1 cellular context compared by ENCODE assay signal in the genomic region with DNA sequence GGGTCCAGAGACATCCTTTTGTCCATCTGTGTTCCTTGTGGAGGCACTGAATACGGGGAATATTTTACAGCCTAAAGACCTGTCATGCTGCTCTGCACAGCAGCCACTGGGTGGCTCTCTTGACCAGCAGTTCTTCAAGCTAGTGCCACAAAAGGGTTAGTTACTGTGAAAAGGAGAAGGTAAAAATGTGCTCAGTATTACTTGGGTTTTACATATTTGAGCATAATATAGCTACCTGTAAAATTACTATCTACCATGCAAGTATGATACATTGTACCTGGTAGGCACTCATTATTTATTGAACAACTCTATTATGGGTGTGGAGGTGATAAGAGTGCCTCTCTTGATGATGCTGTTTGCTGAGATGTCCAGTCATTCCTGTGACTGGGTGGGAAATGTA.
A peak's percentile ranks its signal among the peaks of the same experiment; 100 is the strongest.
TF ChIP-seq lines count a peak whose summit lies in the region.

No MANE protein-coding gene starts in this region.

TF ChIP-seq in HepG2, 621 proteins besides CTCF, POLR2A, EP300 and RAD21 (continued from another document and continues in another):
- TF ChIP-seq ZNF878 (CRISPR knock-in tag; IDR thresholded peaks at IDR 0.05), result no peak; the same call in 1 of the 2 replicates
- TF ChIP-seq WIZ (CRISPR knock-in tag; IDR thresholded peaks at IDR 0.05), result no peak
- TF ChIP-seq XRCC5 (optimal IDR thresholded peaks at IDR 0.05; ENCODE audit: low read length), result no peak
- peak; percentile 69 for TF ChIP-seq KAT8 (CRISPR knock-in tag; IDR thresholded peaks at IDR 0.05)
- TF ChIP-seq, protein P1, sequence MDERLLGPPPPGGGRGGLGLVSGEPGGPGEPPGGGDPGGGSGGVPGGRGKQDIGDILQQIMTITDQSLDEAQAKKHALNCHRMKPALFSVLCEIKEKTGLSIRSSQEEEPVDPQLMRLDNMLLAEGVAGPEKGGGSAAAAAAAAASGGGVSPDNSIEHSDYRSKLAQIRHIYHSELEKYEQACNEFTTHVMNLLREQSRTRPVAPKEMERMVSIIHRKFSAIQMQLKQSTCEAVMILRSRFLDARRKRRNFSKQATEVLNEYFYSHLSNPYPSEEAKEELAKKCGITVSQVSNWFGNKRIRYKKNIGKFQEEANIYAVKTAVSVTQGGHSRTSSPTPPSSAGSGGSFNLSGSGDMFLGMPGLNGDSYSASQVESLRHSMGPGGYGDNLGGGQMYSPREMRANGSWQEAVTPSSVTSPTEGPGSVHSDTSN (CRISPR knock-in tag; IDR thresholded peaks at IDR 0.05), result no peak
- TF ChIP-seq FOXM1 (CRISPR knock-in tag; IDR thresholded peaks at IDR 0.05), result no peak
- TF ChIP-seq NR2F6 (IDR thresholded peaks at IDR 0.05), result no peak; the same call in 1 of the 2 replicates
- no peak for TF ChIP-seq NR2F6 (CRISPR knock-in tag; IDR thresholded peaks at IDR 0.05)
- TF ChIP-seq ZNF136 (CRISPR knock-in tag; IDR thresholded peaks at IDR 0.05; ENCODE audit: low read depth), result no peak
- TF ChIP-seq ZNF678 (CRISPR knock-in tag; IDR thresholded peaks at IDR 0.05), result no peak
- no peak for TF ChIP-seq NCOA2 (CRISPR knock-in tag; IDR thresholded peaks at IDR 0.05)
- TF ChIP-seq, protein P2, sequence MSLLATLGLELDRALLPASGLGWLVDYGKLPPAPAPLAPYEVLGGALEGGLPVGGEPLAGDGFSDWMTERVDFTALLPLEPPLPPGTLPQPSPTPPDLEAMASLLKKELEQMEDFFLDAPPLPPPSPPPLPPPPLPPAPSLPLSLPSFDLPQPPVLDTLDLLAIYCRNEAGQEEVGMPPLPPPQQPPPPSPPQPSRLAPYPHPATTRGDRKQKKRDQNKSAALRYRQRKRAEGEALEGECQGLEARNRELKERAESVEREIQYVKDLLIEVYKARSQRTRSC (CRISPR knock-in tag; IDR thresholded peaks at IDR 0.05; ENCODE audit: low read depth), result no peak
- TF ChIP-seq SRSF1 (optimal IDR thresholded peaks at IDR 0.05; ENCODE audit: low read depth, low read length), result no peak
- no peak for TF ChIP-seq SP4 (CRISPR knock-in tag; IDR thresholded peaks at IDR 0.05)
- TF ChIP-seq, protein P3, sequence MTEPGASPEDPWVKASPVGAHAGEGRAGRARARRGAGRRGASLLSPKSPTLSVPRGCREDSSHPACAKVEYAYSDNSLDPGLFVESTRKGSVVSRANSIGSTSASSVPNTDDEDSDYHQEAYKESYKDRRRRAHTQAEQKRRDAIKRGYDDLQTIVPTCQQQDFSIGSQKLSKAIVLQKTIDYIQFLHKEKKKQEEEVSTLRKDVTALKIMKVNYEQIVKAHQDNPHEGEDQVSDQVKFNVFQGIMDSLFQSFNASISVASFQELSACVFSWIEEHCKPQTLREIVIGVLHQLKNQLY (CRISPR knock-in tag; IDR thresholded peaks at IDR 0.05), result 0 out of 2 replicates have a peak, but pooled peaks have one; percentile 28
- TF ChIP-seq ZNF572 (CRISPR knock-in tag; IDR thresholded peaks at IDR 0.05), result no peak
- TF ChIP-seq ZNF335 (CRISPR knock-in tag; IDR thresholded peaks at IDR 0.05), result 0 out of 2 replicates have a peak, but pooled peaks have one; percentile 35
- TF ChIP-seq ZNF343 (CRISPR knock-in tag; IDR thresholded peaks at IDR 0.05), result no peak
- peak; percentile 7; the same call in 1 of the 2 replicates for TF ChIP-seq ELF1 (CRISPR knock-in tag; IDR thresholded peaks at IDR 0.05)
- TF ChIP-seq ADNP (CRISPR knock-in tag; IDR thresholded peaks at IDR 0.05), result no peak
- TF ChIP-seq MAFF (IDR thresholded peaks at IDR 0.05; ENCODE audit: low read depth, low read length), result no peak
- no peak for TF ChIP-seq ZNF24 (IDR thresholded peaks at IDR 0.05)
- TF ChIP-seq, protein P4, sequence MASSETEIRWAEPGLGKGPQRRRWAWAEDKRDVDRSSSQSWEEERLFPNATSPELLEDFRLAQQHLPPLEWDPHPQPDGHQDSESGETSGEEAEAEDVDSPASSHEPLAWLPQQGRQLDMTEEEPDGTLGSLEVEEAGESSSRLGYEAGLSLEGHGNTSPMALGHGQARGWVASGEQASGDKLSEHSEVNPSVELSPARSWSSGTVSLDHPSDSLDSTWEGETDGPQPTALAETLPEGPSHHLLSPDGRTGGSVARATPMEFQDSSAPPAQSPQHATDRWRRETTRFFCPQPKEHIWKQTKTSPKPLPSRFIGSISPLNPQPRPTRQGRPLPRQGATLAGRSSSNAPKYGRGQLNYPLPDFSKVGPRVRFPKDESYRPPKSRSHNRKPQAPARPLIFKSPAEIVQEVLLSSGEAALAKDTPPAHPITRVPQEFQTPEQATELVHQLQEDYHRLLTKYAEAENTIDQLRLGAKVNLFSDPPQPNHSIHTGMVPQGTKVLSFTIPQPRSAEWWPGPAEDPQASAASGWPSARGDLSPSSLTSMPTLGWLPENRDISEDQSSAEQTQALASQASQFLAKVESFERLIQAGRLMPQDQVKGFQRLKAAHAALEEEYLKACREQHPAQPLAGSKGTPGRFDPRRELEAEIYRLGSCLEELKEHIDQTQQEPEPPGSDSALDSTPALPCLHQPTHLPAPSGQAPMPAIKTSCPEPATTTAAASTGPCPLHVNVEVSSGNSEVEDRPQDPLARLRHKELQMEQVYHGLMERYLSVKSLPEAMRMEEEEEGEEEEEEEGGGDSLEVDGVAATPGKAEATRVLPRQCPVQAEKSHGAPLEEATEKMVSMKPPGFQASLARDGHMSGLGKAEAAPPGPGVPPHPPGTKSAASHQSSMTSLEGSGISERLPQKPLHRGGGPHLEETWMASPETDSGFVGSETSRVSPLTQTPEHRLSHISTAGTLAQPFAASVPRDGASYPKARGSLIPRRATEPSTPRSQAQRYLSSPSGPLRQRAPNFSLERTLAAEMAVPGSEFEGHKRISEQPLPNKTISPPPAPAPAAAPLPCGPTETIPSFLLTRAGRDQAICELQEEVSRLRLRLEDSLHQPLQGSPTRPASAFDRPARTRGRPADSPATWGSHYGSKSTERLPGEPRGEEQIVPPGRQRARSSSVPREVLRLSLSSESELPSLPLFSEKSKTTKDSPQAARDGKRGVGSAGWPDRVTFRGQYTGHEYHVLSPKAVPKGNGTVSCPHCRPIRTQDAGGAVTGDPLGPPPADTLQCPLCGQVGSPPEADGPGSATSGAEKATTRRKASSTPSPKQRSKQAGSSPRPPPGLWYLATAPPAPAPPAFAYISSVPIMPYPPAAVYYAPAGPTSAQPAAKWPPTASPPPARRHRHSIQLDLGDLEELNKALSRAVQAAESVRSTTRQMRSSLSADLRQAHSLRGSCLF (CRISPR knock-in tag; IDR thresholded peaks at IDR 0.05; ENCODE audit: borderline replicate concordance), result no peak
- no peak for TF ChIP-seq ZNF891 (CRISPR knock-in tag; IDR thresholded peaks at IDR 0.05)
- no peak for TF ChIP-seq HHEX (CRISPR knock-in tag; IDR thresholded peaks at IDR 0.05)
- TF ChIP-seq AGO1 (IDR thresholded peaks at IDR 0.05; ENCODE audit: low read depth, low read length, poor library complexity, severe bottlenecking), result no peak
- no peak; the same call in 1 of the 2 replicates for TF ChIP-seq SIX4 (CRISPR knock-in tag; IDR thresholded peaks at IDR 0.05)
- TF ChIP-seq U2AF1 (optimal IDR thresholded peaks at IDR 0.05; ENCODE audit: low read depth, low read length), result no peak
- TF ChIP-seq KLF9 (CRISPR knock-in tag; IDR thresholded peaks at IDR 0.05; ENCODE audit: low read depth), result peak; percentile 93; the same call in 1 of the 2 replicates
- no peak for TF ChIP-seq TCF12 (IDR thresholded peaks at IDR 0.05)
- TF ChIP-seq TCF12 (CRISPR knock-in tag; IDR thresholded peaks at IDR 0.05), result no peak
- no peak for TF ChIP-seq ZNF724P (CRISPR knock-in tag; IDR thresholded peaks at IDR 0.05; ENCODE audit: borderline replicate concordance)
- no peak for TF ChIP-seq ZNF446 (CRISPR knock-in tag; IDR thresholded peaks at IDR 0.05)
- no peak for TF ChIP-seq ZNF83 (CRISPR knock-in tag; IDR thresholded peaks at IDR 0.05; ENCODE audit: borderline replicate concordance)
- TF ChIP-seq, protein P5, sequence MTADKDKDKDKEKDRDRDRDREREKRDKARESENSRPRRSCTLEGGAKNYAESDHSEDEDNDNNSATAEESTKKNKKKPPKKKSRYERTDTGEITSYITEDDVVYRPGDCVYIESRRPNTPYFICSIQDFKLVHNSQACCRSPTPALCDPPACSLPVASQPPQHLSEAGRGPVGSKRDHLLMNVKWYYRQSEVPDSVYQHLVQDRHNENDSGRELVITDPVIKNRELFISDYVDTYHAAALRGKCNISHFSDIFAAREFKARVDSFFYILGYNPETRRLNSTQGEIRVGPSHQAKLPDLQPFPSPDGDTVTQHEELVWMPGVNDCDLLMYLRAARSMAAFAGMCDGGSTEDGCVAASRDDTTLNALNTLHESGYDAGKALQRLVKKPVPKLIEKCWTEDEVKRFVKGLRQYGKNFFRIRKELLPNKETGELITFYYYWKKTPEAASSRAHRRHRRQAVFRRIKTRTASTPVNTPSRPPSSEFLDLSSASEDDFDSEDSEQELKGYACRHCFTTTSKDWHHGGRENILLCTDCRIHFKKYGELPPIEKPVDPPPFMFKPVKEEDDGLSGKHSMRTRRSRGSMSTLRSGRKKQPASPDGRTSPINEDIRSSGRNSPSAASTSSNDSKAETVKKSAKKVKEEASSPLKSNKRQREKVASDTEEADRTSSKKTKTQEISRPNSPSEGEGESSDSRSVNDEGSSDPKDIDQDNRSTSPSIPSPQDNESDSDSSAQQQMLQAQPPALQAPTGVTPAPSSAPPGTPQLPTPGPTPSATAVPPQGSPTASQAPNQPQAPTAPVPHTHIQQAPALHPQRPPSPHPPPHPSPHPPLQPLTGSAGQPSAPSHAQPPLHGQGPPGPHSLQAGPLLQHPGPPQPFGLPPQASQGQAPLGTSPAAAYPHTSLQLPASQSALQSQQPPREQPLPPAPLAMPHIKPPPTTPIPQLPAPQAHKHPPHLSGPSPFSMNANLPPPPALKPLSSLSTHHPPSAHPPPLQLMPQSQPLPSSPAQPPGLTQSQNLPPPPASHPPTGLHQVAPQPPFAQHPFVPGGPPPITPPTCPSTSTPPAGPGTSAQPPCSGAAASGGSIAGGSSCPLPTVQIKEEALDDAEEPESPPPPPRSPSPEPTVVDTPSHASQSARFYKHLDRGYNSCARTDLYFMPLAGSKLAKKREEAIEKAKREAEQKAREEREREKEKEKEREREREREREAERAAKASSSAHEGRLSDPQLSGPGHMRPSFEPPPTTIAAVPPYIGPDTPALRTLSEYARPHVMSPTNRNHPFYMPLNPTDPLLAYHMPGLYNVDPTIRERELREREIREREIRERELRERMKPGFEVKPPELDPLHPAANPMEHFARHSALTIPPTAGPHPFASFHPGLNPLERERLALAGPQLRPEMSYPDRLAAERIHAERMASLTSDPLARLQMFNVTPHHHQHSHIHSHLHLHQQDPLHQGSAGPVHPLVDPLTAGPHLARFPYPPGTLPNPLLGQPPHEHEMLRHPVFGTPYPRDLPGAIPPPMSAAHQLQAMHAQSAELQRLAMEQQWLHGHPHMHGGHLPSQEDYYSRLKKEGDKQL (CRISPR knock-in tag; IDR thresholded peaks at IDR 0.05; ENCODE audit: low read depth), result no peak
- TF ChIP-seq ZNF670 (CRISPR knock-in tag; IDR thresholded peaks at IDR 0.05; ENCODE audit: borderline replicate concordance), result no peak
- no peak for TF ChIP-seq ZNF230 (CRISPR knock-in tag; IDR thresholded peaks at IDR 0.05)
- TF ChIP-seq, protein P6, sequence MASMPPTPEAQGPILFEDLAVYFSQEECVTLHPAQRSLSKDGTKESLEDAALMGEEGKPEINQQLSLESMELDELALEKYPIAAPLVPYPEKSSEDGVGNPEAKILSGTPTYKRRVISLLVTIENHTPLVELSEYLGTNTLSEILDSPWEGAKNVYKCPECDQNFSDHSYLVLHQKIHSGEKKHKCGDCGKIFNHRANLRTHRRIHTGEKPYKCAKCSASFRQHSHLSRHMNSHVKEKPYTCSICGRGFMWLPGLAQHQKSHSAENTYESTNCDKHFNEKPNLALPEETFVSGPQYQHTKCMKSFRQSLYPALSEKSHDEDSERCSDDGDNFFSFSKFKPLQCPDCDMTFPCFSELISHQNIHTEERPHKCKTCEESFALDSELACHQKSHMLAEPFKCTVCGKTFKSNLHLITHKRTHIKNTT (CRISPR knock-in tag; IDR thresholded peaks at IDR 0.05), result no peak
- no peak for TF ChIP-seq ATAD3A (CRISPR knock-in tag; IDR thresholded peaks at IDR 0.05)
- no peak for TF ChIP-seq SETDB1 (CRISPR knock-in tag; IDR thresholded peaks at IDR 0.05; ENCODE audit: borderline replicate concordance)
- no peak for TF ChIP-seq RXRA (CRISPR knock-in tag; IDR thresholded peaks at IDR 0.05)
- TF ChIP-seq U2AF2 (IDR thresholded peaks at IDR 0.05; ENCODE audit: low read depth, low read length), result no peak
- no peak for TF ChIP-seq TCF7L2 (IDR thresholded peaks at IDR 0.05; ENCODE audit: low read depth, low read length)
- no peak for TF ChIP-seq DNMT3B (CRISPR knock-in tag; conservative IDR thresholded peaks at IDR 0.05)
- TF ChIP-seq, protein P7, sequence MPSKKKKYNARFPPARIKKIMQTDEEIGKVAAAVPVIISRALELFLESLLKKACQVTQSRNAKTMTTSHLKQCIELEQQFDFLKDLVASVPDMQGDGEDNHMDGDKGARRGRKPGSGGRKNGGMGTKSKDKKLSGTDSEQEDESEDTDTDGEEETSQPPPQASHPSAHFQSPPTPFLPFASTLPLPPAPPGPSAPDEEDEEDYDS (CRISPR knock-in tag; IDR thresholded peaks at IDR 0.05), result no peak; the same call in 1 of the 2 replicates
- TF ChIP-seq HNRNPH1 (optimal IDR thresholded peaks at IDR 0.05; ENCODE audit: low read depth, low read length), result no peak
- peak; percentile 100 for TF ChIP-seq SMC3 (IDR thresholded peaks at IDR 0.05; ENCODE audit: low read length)
- TF ChIP-seq RCOR2 (CRISPR knock-in tag; IDR thresholded peaks at IDR 0.05), result 0 out of 2 replicates have a peak, but pooled peaks have one; percentile 13
- no peak for TF ChIP-seq DPF2 (CRISPR knock-in tag; IDR thresholded peaks at IDR 0.05; ENCODE audit: borderline replicate concordance, low read depth)
- TF ChIP-seq ZKSCAN8 (CRISPR knock-in tag; IDR thresholded peaks at IDR 0.05; ENCODE audit: borderline replicate concordance), result peak; percentile 77; the same call in 1 of the 2 replicates
- TF ChIP-seq, protein P8, sequence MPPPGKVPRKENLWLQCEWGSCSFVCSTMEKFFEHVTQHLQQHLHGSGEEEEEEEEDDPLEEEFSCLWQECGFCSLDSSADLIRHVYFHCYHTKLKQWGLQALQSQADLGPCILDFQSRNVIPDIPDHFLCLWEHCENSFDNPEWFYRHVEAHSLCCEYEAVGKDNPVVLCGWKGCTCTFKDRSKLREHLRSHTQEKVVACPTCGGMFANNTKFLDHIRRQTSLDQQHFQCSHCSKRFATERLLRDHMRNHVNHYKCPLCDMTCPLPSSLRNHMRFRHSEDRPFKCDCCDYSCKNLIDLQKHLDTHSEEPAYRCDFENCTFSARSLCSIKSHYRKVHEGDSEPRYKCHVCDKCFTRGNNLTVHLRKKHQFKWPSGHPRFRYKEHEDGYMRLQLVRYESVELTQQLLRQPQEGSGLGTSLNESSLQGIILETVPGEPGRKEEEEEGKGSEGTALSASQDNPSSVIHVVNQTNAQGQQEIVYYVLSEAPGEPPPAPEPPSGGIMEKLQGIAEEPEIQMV (CRISPR knock-in tag; IDR thresholded peaks at IDR 0.05; ENCODE audit: low read depth), result no peak
- TF ChIP-seq ZNF317 (CRISPR knock-in tag; IDR thresholded peaks at IDR 0.05), result no peak
- no peak for TF ChIP-seq EHMT2 (IDR thresholded peaks at IDR 0.05; ENCODE audit: borderline replicate concordance, low read depth, low read length)
- TF ChIP-seq ZNF337 (CRISPR knock-in tag; IDR thresholded peaks at IDR 0.05; ENCODE audit: borderline replicate concordance, low read depth), result no peak
- no peak for TF ChIP-seq ZNF546 (CRISPR knock-in tag; conservative IDR thresholded peaks at IDR 0.05)
- TF ChIP-seq TOE1 (CRISPR knock-in tag; IDR thresholded peaks at IDR 0.05), result peak; percentile 86; the same call in 1 of the 2 replicates
